1 cellular context compared by ENCODE assay signal in genomic region chr3:13673207-13673606, GRCh38.
TF ChIP-seq lines count a peak whose summit lies in the region.

No MANE protein-coding gene starts in this region.

TF ChIP-seq in GM23338, 12 proteins besides CTCF, POLR2A, EP300 and RAD21 (continued from another document):
- no peak for TF ChIP-seq ZNF114 (CRISPR knock-in tag; IDR thresholded peaks at IDR 0.05)
- no peak for TF ChIP-seq REST (IDR thresholded peaks at IDR 0.05; ENCODE audit: unreplicated experiment)
